Comparison of ENCODE assay signal across 31 cellular contexts in the genomic region with DNA sequence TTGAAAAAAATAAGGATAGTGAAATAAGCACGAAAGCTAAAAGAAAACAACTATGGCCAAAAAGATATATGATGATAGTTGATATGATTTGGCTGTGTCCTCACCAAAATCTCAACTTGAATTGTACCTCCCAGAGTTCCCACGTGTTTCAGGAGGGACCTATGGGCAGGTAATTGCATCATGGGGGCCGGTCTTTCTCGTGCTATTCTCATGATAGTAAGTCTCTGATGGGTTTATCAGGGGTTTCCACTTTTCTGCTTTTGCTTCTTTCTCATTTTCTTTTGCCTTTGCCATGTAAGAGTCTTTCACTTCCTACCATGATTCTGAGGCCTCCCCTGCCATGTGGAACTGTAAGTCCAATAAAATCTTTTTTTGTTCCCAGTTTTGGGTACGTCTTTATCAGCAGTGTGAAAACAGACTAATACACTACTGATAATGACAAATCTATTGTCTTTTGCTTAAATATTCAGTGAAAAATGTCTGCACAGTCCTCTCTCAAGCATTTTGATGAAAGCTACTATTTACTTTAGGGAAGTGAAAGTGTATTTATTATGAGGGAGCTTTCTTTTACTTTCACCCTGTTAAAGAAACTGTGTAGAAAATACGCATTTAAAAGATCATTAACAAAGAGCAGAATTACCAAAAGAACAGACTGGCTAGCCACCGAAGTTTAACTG.
"Had no signal": no experiment of that assay in that cellular context is flagged by ENCODE, and none has a peak within 500 bp of the region (broad histone marks: within the 10 kb centered on the region; RNA-seq: fewer than 3 reads in every experiment).

No MANE protein-coding gene starts in this region.

- H3K27me3 ChIP-seq: brain microvascular endothelial cell, gastrocnemius medialis, left lung, pancreas, sigmoid colon, upper lobe of left lung, vagina had no signal

- H3K36me3 Mint-ChIP-seq: activated naive CD4-positive, alpha-beta T cell treated with anti-CD3 and anti-CD28 coated beads, Interleukin-2, amount 10 ng/mL, durations not matched to agents 7 days and 5 days; activated naive CD8-positive, alpha-beta T cell treated with anti-CD3 and anti-CD28 coated beads, Interleukin-2, amount 10 ng/mL, durations not matched to agents 7 days and 5 days; naive thymus-derived CD8-positive, alpha-beta T cell; stimulated activated effector memory CD8-positive, alpha-beta T cell treated with anti-CD3 and anti-CD28 coated beads, Interleukin-12 subunit alpha, Interleukin-12 subunit beta, amount 100 ng/mL, for 72 hours had no signal

- H3K9me3 ChIP-seq: gastrocnemius medialis, lower lobe of right lung, pancreas, prostate gland, sigmoid colon, upper lobe of left lung, vagina had no signal

- ATAC-seq: activated CD4-positive, alpha-beta T cell treated with anti-CD3 and anti-CD28 coated beads for 36 hours; effector memory CD8-positive, alpha-beta T cell; gastrocnemius medialis; left lung; lower lobe of right lung; naive thymus-derived CD8-positive, alpha-beta T cell; pancreas; stimulated activated effector memory CD8-positive, alpha-beta T cell treated with anti-CD3 and anti-CD28 coated beads, Interleukin-12 subunit alpha, Interleukin-12 subunit beta, amount 100 ng/mL, for 72 hours had no signal

- H3K27me3 Mint-ChIP-seq: activated CD4-positive, alpha-beta T cell treated with anti-CD3 and anti-CD28 coated beads for 36 hours; activated naive CD4-positive, alpha-beta T cell treated with anti-CD3 and anti-CD28 coated beads, Interleukin-2, amount 10 ng/mL, durations not matched to agents 7 days and 5 days; activated naive CD8-positive, alpha-beta T cell treated with anti-CD3 and anti-CD28 coated beads, Interleukin-2, amount 10 ng/mL, durations not matched to agents 7 days and 5 days; effector memory CD8-positive, alpha-beta T cell; naive thymus-derived CD8-positive, alpha-beta T cell; stimulated activated naive CD8-positive, alpha-beta T cell treated with anti-CD3 and anti-CD28 coated beads, Interleukin-15, Interleukin-2, amounts not matched to agents 100 ng/mL and 50 ng/mL, for 24 hours had no signal

- H3K27ac Mint-ChIP-seq: activated CD4-positive, alpha-beta T cell treated with anti-CD3 and anti-CD28 coated beads for 36 hours; activated naive CD4-positive, alpha-beta T cell treated with anti-CD3 and anti-CD28 coated beads, Interleukin-2, amount 10 ng/mL, durations not matched to agents 7 days and 5 days; activated naive CD8-positive, alpha-beta T cell treated with anti-CD3 and anti-CD28 coated beads, Interleukin-2, amount 10 ng/mL, durations not matched to agents 7 days and 5 days; effector memory CD8-positive, alpha-beta T cell; naive thymus-derived CD8-positive, alpha-beta T cell; stimulated activated effector memory CD8-positive, alpha-beta T cell treated with anti-CD3 and anti-CD28 coated beads, Interleukin-12 subunit alpha, Interleukin-12 subunit beta, amount 100 ng/mL, for 72 hours; stimulated activated naive CD8-positive, alpha-beta T cell treated with anti-CD3 and anti-CD28 coated beads, Interleukin-15, Interleukin-2, amounts not matched to agents 100 ng/mL and 50 ng/mL, for 24 hours had no signal

- FAIRE-seq: astrocyte, islet of Langerhans, pancreas, small intestine had no signal

- DNase-seq: activated CD4-positive, alpha-beta T cell treated with anti-CD3 and anti-CD28 coated beads for 36 hours; activated CD4-positive, alpha-beta T cell treated with anti-CD3 and anti-CD28 coated beads, Interleukin-2, amount 50 U/mL, for 4 hours; activated CD4-positive, CD25-positive, alpha-beta regulatory T cell; activated effector memory CD4-positive, alpha-beta T cell treated with anti-CD3 and anti-CD28 coated beads, Interleukin-2, amount 50 U/mL, for 16 hours; activated naive CD4-positive, alpha-beta T cell treated with anti-CD3 and anti-CD28 coated beads, Interleukin-2, amount 10 ng/mL, durations not matched to agents 7 days and 5 days; activated naive CD8-positive, alpha-beta T cell treated with anti-CD3 and anti-CD28 coated beads, Interleukin-2, amount 10 ng/mL, durations not matched to agents 7 days and 5 days; brain microvascular endothelial cell; caudate nucleus; cortex of kidney; effector memory CD8-positive, alpha-beta T cell; erythroblast; gastrocnemius medialis; glutamatergic neuron; left lung; lower lobe of right lung; mesenchymal stem cell; naive thymus-derived CD8-positive, alpha-beta T cell; nucleus accumbens; pancreas; retina; sigmoid colon; small intestine; stimulated activated CD4-positive, alpha-beta T cell treated with anti-CD3 and anti-CD28 coated beads, Interleukin-4, amount 100 ng/mL, for 24 hours; upper lobe of left lung had no signal

- H3K9me3 Mint-ChIP-seq: activated naive CD8-positive, alpha-beta T cell treated with anti-CD3 and anti-CD28 coated beads, Interleukin-2, amount 10 ng/mL, durations not matched to agents 7 days and 5 days; neural crest cell had no signal

- H3K4me3 ChIP-seq: gastrocnemius medialis, left lung, lower lobe of right lung, pancreas, prostate gland, sigmoid colon, upper lobe of left lung, vagina had no signal

- H3K4me1 Mint-ChIP-seq: activated CD4-positive, alpha-beta T cell treated with anti-CD3 and anti-CD28 coated beads for 36 hours; activated naive CD4-positive, alpha-beta T cell treated with anti-CD3 and anti-CD28 coated beads, Interleukin-2, amount 10 ng/mL, durations not matched to agents 7 days and 5 days; activated naive CD8-positive, alpha-beta T cell treated with anti-CD3 and anti-CD28 coated beads, Interleukin-2, amount 10 ng/mL, durations not matched to agents 7 days and 5 days; naive thymus-derived CD8-positive, alpha-beta T cell; stimulated activated effector memory CD8-positive, alpha-beta T cell treated with anti-CD3 and anti-CD28 coated beads, Interleukin-12 subunit alpha, Interleukin-12 subunit beta, amount 100 ng/mL, for 72 hours had no signal

- H3K27ac ChIP-seq: brain microvascular endothelial cell, gastrocnemius medialis, left lung, lower lobe of right lung, pancreas, prostate gland, sigmoid colon, upper lobe of left lung, vagina had no signal

- H3K4me1 ChIP-seq: gastrocnemius medialis, left lung, lower lobe of right lung, pancreas, prostate gland, sigmoid colon, upper lobe of left lung, vagina had no signal

- H3K4me3 Mint-ChIP-seq: activated CD4-positive, alpha-beta T cell treated with anti-CD3 and anti-CD28 coated beads for 36 hours; activated naive CD4-positive, alpha-beta T cell treated with anti-CD3 and anti-CD28 coated beads, Interleukin-2, amount 10 ng/mL, durations not matched to agents 7 days and 5 days; activated naive CD8-positive, alpha-beta T cell treated with anti-CD3 and anti-CD28 coated beads, Interleukin-2, amount 10 ng/mL, durations not matched to agents 7 days and 5 days; effector memory CD8-positive, alpha-beta T cell; naive thymus-derived CD8-positive, alpha-beta T cell; neural crest cell; stimulated activated effector memory CD8-positive, alpha-beta T cell treated with anti-CD3 and anti-CD28 coated beads, Interleukin-12 subunit alpha, Interleukin-12 subunit beta, amount 100 ng/mL, for 72 hours; stimulated activated naive CD8-positive, alpha-beta T cell treated with anti-CD3 and anti-CD28 coated beads, Interleukin-15, Interleukin-2, amounts not matched to agents 100 ng/mL and 50 ng/mL, for 24 hours had no signal

- H3K36me3 ChIP-seq: brain microvascular endothelial cell, gastrocnemius medialis, left lung, lower lobe of right lung, pancreas, prostate gland, sigmoid colon, upper lobe of left lung, vagina had no signal
